Comparison of ENCODE assay signal across 9 cellular contexts in genomic region chr5:115450741-115451140, GRCh38.
A peak's percentile ranks its signal among the peaks of the same experiment; 100 is the strongest.
DNase-seq lines count a peak whose midpoint lies in the region; ATAC-seq and TF ChIP-seq lines count a peak whose summit lies in the region.
"Had no signal": no experiment of that assay in that cellular context is flagged by ENCODE, and none has a peak within 500 bp of the region (broad histone marks: within the 10 kb centered on the region; RNA-seq: fewer than 3 reads in every experiment).

No MANE protein-coding gene starts in this region.

- no peaks in the 10 kb centered on the region for H3K4me1 Mint-ChIP-seq in Calu3 (ENCODE audit: low read depth, unreplicated experiment)
- H3K4me1 Mint-ChIP-seq in effector memory CD8-positive, alpha-beta T cell (ENCODE audit: low read depth in 2 of 2), result no peaks in the 10 kb centered on the region
- H3K4me1 Mint-ChIP-seq: naive B cell had no signal

- H3K14ac ChIP-seq in mesenchymal stem cell (ENCODE audit: low read length in 2 of 2), result no peak overlapping the region

- H3K36me3 ChIP-seq in mesenchymal stem cell (ENCODE audit: control insufficient read depth in 1 of 2, insufficient read depth in 2 of 2, low read depth in 1 of 2, low read length in 2 of 2) (no peaks in the 10 kb centered on the region), thyroid gland (no peaks in the 10 kb centered on the region)

- no peak overlapping the region for H3K4me2 ChIP-seq in mesenchymal stem cell (ENCODE audit: low read length, poor library complexity, severe bottlenecking)

- H4K8ac ChIP-seq in mesenchymal stem cell (ENCODE audit: low read length), result no peak overlapping the region

- H3K79me1 ChIP-seq in mesenchymal stem cell (replicated peaks; ENCODE audit: low read length, poor library complexity, severe bottlenecking), result no peaks in the 10 kb centered on the region

- peak overlapping the region; percentile 83 for H3K27ac Mint-ChIP-seq in Calu3 (ENCODE audit: unreplicated experiment)
- H3K27ac Mint-ChIP-seq in effector memory CD8-positive, alpha-beta T cell, result no peak overlapping the region
- H3K27ac Mint-ChIP-seq: naive B cell had no signal

- no peak overlapping the region for H4K91ac ChIP-seq in mesenchymal stem cell (ENCODE audit: low read length)

- ATAC-seq in effector memory CD8-positive, alpha-beta T cell (replicated peaks), result no peak

- peaks cover 9% of the 10 kb centered on the region for H3K4me1 ChIP-seq in mesenchymal stem cell (ENCODE audit: control insufficient read depth, insufficient read depth, low read depth, low read length)
- H3K4me1 ChIP-seq in thyroid gland, result peaks cover 0 to 16% of the 10 kb centered on the region in 2 donors

- H3K9ac ChIP-seq in mesenchymal stem cell (ENCODE audit: low read length), result peak overlapping the region; percentile 77

- DNase-seq in Calu3, result no peak
- peak; percentile 58 for DNase-seq in HCEC 1CT
- peak; percentile 53 for DNase-seq in amniotic stem cell (lab: John Stamatoyannopoulos, UW)
- DNase-seq in mesenchymal stem cell, result peak; percentile 92
- no peak for DNase-seq in stimulated activated CD4-positive, alpha-beta T cell treated with anti-CD3 and anti-CD28 coated beads, Interleukin-2, amount 100 ng/mL, for 24 hours
- no peak for DNase-seq in thyroid gland
- DNase-seq in effector memory CD8-positive, alpha-beta T cell, result no peak
- no peak for DNase-seq in NCI-H2227 (lab: John Stamatoyannopoulos, UW; ENCODE audit: unreplicated experiment)
- DNase-seq: naive B cell had no signal

- H3K27ac ChIP-seq in mesenchymal stem cell (ENCODE audit: low read length, poor library complexity, severe bottlenecking), result no peak overlapping the region
- no peak overlapping the region for H3K27ac ChIP-seq in thyroid gland

- H3K18ac ChIP-seq in mesenchymal stem cell (ENCODE audit: low read depth in 1 of 2, low read length in 2 of 2), result peak overlapping the region in 1 of 2 experiments; percentile 11

- CTCF ChIA-PET in Calu3 (lab: Charles Lee), result interaction anchor here (0.9 to 1.5 kb wide), 4 partner anchors 17 to 124 kb away, joined by 3 read pairs; no protein-coding TSS in a partner anchor

- H2BK12ac ChIP-seq in mesenchymal stem cell (ENCODE audit: low read length in 2 of 2), result no peak overlapping the region

- H3K4me3 Mint-ChIP-seq in Calu3 (ENCODE audit: low read depth, unreplicated experiment), result peak overlapping the region; percentile 7
- H3K4me3 Mint-ChIP-seq in effector memory CD8-positive, alpha-beta T cell, result no peak overlapping the region

- no peak overlapping the region for H2BK120ac ChIP-seq in mesenchymal stem cell (ENCODE audit: low read depth, low read length)

- TF ChIP-seq CTCF in Calu3 (IDR thresholded peaks at IDR 0.05; ENCODE audit: unreplicated experiment) (no peak), thyroid gland (IDR thresholded peaks at IDR 0.05) (no peak)

- no peaks in the 10 kb centered on the region for H3K9me3 ChIP-seq in mesenchymal stem cell (ENCODE audit: control insufficient read depth, low read length)
- no peaks in the 10 kb centered on the region for H3K9me3 ChIP-seq in thyroid gland

- H3K4ac ChIP-seq in mesenchymal stem cell (ENCODE audit: low read depth in 1 of 2, low read length in 2 of 2), result no peak overlapping the region

- H3K27me3 ChIP-seq in mesenchymal stem cell (ENCODE audit: control insufficient read depth in 1 of 2, insufficient read depth in 1 of 2, low read length in 2 of 2) (no peaks in the 10 kb centered on the region), thyroid gland (no peaks in the 10 kb centered on the region)

- intact Hi-C loops in Calu3 (cut with micrococcal nuclease; ENCODE audit: unreplicated experiment), result no loop called here
- intact Hi-C loops in thyroid gland (cut with DNase I), result no loop called here

- TF ChIP-seq POLR2A in thyroid gland (IDR thresholded peaks at IDR 0.05), result no peak

- no peaks in the 10 kb centered on the region for H3K36me3 Mint-ChIP-seq in Calu3 (ENCODE audit: insufficient read depth, unreplicated experiment)
- H3K36me3 Mint-ChIP-seq in effector memory CD8-positive, alpha-beta T cell (ENCODE audit: insufficient read depth), result no peaks in the 10 kb centered on the region
- H3K36me3 Mint-ChIP-seq: naive B cell had no signal

- peaks cover 3% of the 10 kb centered on the region for H3K9me3 Mint-ChIP-seq in Calu3 (ENCODE audit: low read depth, unreplicated experiment)
- no peaks in the 10 kb centered on the region for H3K9me3 Mint-ChIP-seq in effector memory CD8-positive, alpha-beta T cell

- H2AK5ac ChIP-seq in mesenchymal stem cell (ENCODE audit: low read length, severe bottlenecking), result no peak overlapping the region

- no peaks in the 10 kb centered on the region for H3K27me3 Mint-ChIP-seq in Calu3 (ENCODE audit: unreplicated experiment)
- H3K27me3 Mint-ChIP-seq in effector memory CD8-positive, alpha-beta T cell, result no peaks in the 10 kb centered on the region

- no peak overlapping the region for H2BK15ac ChIP-seq in mesenchymal stem cell (ENCODE audit: low read depth, poor library complexity, severe bottlenecking)

- no peak overlapping the region for H2AFZ ChIP-seq in mesenchymal stem cell (ENCODE audit: low read depth, low read length)

- peak overlapping the region in 1 of 2 experiments; percentile 9 for H3K4me3 ChIP-seq in mesenchymal stem cell (ENCODE audit: insufficient read depth in 1 of 2, low read depth in 1 of 2, low read length in 2 of 2)
- no peak overlapping the region for H3K4me3 ChIP-seq in thyroid gland (replicated peaks in 1 of 3)

- BruUV-seq in Calu3 (replicated peaks; lab: Mats Ljungman, UMichigan), result no TSS peak

- no peak overlapping the region for H3K23ac ChIP-seq in mesenchymal stem cell (ENCODE audit: low read length in 2 of 2)

- WGBS in mesenchymal stem cell, result no CpG with 5 or more reads among the region's 1 CpG
- WGBS in thyroid gland, 2 donors, result 69 to 70% methylated on average over 1 of the region's 1 CpG

- no peak overlapping the region for H2BK5ac ChIP-seq in mesenchymal stem cell (ENCODE audit: low read depth, low read length, poor library complexity, severe bottlenecking)

Comparison
In these comparisons a context has a peak if more than half of its experiments do, and no peak if none do; other contexts are left out.
1. DNase-seq: peak in HCEC 1CT (single experiment), amniotic stem cell (single experiment) and mesenchymal stem cell (single experiment); none in Calu3 (single experiment), stimulated activated CD4-positive, alpha-beta T cell treated with anti-CD3 and anti-CD28 coated beads, Interleukin-2, amount 100 ng/mL, for 24 hours (0 of 2), thyroid gland (0 of 2), effector memory CD8-positive, alpha-beta T cell (0 of 3) and NCI-H2227 (single experiment).